In the genomic region with DNA sequence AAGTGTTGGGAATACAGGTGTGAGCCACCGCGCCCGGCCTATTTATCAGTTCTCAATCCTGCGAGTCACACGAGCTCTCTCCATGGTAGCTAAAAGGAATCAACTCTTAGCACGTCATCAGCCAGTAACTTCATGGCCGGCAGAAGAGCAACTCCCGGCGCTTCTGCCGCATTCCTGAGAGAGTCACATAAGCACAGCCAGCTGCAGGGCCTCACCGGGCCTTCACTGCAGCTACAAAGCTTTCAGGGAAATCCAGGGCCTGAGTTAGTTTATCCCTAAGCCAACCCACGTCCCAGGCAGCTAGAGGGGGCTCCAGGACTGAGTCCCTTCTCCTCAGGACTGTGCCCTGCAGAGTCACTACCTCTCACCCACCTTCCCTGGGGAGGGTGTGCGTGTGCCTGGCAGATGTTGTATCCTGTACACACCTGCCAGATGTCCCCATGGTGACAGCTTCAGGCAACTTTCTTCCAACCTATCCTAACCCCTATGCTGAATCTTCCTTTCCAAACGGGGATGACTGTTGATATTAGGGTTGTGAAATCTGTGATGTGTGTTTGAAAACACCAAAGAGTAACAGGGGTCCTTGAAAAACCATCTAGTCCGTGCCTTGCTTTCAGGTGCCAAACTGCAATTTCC, we compare ENCODE assay signal across 1 cellular context.
TF ChIP-seq lines count a peak whose summit lies in the region.

No MANE protein-coding gene starts in this region.

TF ChIP-seq in GM23338, 12 proteins besides CTCF, POLR2A, EP300 and RAD21 (continued from another document):
- TF ChIP-seq ZNF462 (CRISPR knock-in tag; IDR thresholded peaks at IDR 0.05) (no peak), JUNB (IDR thresholded peaks at IDR 0.05; ENCODE audit: unreplicated experiment) (no peak), ZNF331 (CRISPR knock-in tag; IDR thresholded peaks at IDR 0.05; ENCODE audit: low read depth) (no peak), POLR2AphosphoS5 (IDR thresholded peaks at IDR 0.05; ENCODE audit: low read depth) (no peak), ZNF114 (CRISPR knock-in tag; IDR thresholded peaks at IDR 0.05) (no peak)
